ENCODE assay signal across 1 cellular context in genomic region chr1:53014791-53015507, GRCh38.
A peak's percentile ranks its signal among the peaks of the same experiment; 100 is the strongest.
TF ChIP-seq lines count a peak whose summit lies in the region.

No MANE protein-coding gene starts in this region.

TF ChIP-seq in SK-N-SH, 30 proteins besides CTCF, POLR2A, EP300 and RAD21 (continued from another document):
- TF ChIP-seq POLR2AphosphoS5 (IDR thresholded peaks at IDR 0.05; ENCODE audit: low read depth, low read length) = peak; percentile 67
- TF ChIP-seq TAF1 (IDR thresholded peaks at IDR 0.05; ENCODE audit: borderline replicate concordance, low read depth, low read length) = peak; percentile 78
- no peak for TF ChIP-seq NRF1 (IDR thresholded peaks at IDR 0.05; ENCODE audit: low read depth, low read length)
- no peak for TF ChIP-seq MEF2A (IDR thresholded peaks at IDR 0.05; ENCODE audit: borderline replicate concordance, low read depth)
- no peak for TF ChIP-seq FOSL2 (IDR thresholded peaks at IDR 0.05; ENCODE audit: borderline replicate concordance, low read depth)
- TF ChIP-seq CHD2 (IDR thresholded peaks at IDR 0.05; ENCODE audit: low read length, partially characterized antibody) = peak; percentile 49
- peak; percentile 95 for TF ChIP-seq ELF1 (IDR thresholded peaks at IDR 0.05)
- TF ChIP-seq, protein P1, sequence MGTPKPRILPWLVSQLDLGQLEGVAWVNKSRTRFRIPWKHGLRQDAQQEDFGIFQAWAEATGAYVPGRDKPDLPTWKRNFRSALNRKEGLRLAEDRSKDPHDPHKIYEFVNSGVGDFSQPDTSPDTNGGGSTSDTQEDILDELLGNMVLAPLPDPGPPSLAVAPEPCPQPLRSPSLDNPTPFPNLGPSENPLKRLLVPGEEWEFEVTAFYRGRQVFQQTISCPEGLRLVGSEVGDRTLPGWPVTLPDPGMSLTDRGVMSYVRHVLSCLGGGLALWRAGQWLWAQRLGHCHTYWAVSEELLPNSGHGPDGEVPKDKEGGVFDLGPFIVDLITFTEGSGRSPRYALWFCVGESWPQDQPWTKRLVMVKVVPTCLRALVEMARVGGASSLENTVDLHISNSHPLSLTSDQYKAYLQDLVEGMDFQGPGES (IDR thresholded peaks at IDR 0.05; ENCODE audit: low read depth, low read length) = no peak
- TF ChIP-seq TEAD4 (IDR thresholded peaks at IDR 0.05; ENCODE audit: borderline replicate concordance, insufficient read depth) = no peak
- no peak for TF ChIP-seq USF2 (IDR thresholded peaks at IDR 0.05; ENCODE audit: borderline replicate concordance, low read depth, low read length)
- peak; percentile 69 for TF ChIP-seq MAX (IDR thresholded peaks at IDR 0.05; ENCODE audit: low read depth)
- no peak for TF ChIP-seq GATA2 (CRISPR knock-in tag; IDR thresholded peaks at IDR 0.05)
- TF ChIP-seq NFIC (IDR thresholded peaks at IDR 0.05; ENCODE audit: borderline replicate concordance) = peak; percentile 28; the same call in 1 of the 2 replicates
- peak; percentile 87; the same call in 1 of the 2 replicates for TF ChIP-seq MXI1 (IDR thresholded peaks at IDR 0.05; ENCODE audit: low read depth, low read length)
- TF ChIP-seq, protein P2, sequence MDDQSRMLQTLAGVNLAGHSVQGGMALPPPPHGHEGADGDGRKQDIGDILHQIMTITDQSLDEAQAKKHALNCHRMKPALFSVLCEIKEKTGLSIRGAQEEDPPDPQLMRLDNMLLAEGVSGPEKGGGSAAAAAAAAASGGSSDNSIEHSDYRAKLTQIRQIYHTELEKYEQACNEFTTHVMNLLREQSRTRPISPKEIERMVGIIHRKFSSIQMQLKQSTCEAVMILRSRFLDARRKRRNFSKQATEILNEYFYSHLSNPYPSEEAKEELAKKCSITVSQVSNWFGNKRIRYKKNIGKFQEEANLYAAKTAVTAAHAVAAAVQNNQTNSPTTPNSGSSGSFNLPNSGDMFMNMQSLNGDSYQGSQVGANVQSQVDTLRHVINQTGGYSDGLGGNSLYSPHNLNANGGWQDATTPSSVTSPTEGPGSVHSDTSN (IDR thresholded peaks at IDR 0.05) = peak; percentile 39
- TF ChIP-seq FOXM1 (IDR thresholded peaks at IDR 0.05; ENCODE audit: low read depth) = no peak
- TF ChIP-seq SMC3 (IDR thresholded peaks at IDR 0.05; ENCODE audit: low read depth, low read length) = no peak
- TF ChIP-seq USF1 (IDR thresholded peaks at IDR 0.05; ENCODE audit: borderline replicate concordance, low read depth) = peak; percentile 26; the same call in 1 of the 2 replicates
